In the genomic region with DNA sequence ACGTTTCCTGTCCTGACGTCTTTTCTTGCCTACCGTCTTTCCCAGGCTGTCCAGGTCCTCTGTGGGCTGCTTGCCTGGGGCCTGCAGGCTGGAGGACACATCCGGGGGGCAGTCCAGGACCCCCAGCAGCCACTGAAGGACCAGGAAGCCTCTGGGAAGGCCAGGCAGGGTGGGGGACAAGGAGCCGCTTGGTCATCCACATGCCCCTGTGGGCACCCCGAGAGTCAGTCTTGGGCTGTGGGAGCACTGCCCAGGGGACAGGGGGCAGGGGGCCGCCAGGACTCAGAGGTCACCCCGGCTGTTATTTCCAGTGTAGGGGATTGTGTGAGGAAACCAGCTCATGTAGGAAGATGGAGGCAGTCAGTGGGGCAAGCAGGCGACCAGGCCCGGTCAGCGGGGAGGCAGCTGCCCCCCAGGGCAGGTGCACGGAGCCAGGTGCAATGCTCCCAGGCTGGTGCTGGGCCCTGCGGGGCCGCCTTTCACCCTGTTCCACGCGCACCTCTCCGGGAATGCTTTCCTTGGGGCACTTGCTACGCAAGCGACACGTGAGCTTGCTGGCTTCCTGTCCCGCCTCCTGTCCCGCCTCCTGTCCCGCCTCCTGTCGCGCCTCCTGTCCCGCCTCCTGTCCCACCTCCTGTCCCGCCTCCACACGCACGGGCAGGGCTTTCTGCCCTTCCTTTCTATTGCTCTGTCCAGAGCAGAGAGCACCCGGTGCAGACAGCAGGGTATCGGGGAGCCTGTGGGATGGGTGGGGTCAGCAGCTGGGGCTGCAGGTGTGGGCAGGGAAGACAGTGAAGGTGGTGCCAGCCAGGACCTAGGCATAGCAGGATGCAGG, we compare ENCODE assay signal across 8 cellular contexts. TPM values are rescaled to one million over a fixed set of nuclear protein-coding genes. Genes with fewer than 3 reads are reported as not detected.
A peak's percentile ranks its signal among the peaks of the same experiment; 100 is the strongest.
DNase-seq lines count a peak whose midpoint lies in the region; TF ChIP-seq lines count a peak whose summit lies in the region.

No MANE protein-coding gene starts in this region.

- H3K4me2 ChIP-seq in parathyroid adenoma (ENCODE audit: low read length) = peak overlapping the region; percentile 76

- no peaks in the 10 kb centered on the region for H3K27me3 ChIP-seq in adipocyte (replicated peaks; ENCODE audit: control insufficient read depth, insufficient read depth, low read length)
- H3K27me3 ChIP-seq in cardiac muscle cell = no peaks in the 10 kb centered on the region
- H3K27me3 ChIP-seq in parathyroid adenoma (ENCODE audit: control insufficient read depth, insufficient read depth, low read length) = no peaks in the 10 kb centered on the region
- H3K27me3 ChIP-seq in thyroid gland = no peaks in the 10 kb centered on the region

- H2AFZ ChIP-seq in parathyroid adenoma = peak overlapping the region; percentile 89

- H3K9me3 ChIP-seq in adipocyte (ENCODE audit: control insufficient read depth, low read length) (no peaks in the 10 kb centered on the region), cardiac muscle cell (ENCODE audit: low read depth) (no peaks in the 10 kb centered on the region), parathyroid adenoma (ENCODE audit: control insufficient read depth, low read length) (no peaks in the 10 kb centered on the region), thyroid gland (no peaks in the 10 kb centered on the region)

- TF ChIP-seq POLR2A in thyroid gland (IDR thresholded peaks at IDR 0.05) = peak in 1 of 2 donors; percentile 56

- H3K36me3 ChIP-seq in adipocyte (ENCODE audit: control insufficient read depth, insufficient read depth, low read length, severe bottlenecking) = no peaks in the 10 kb centered on the region
- no peaks in the 10 kb centered on the region for H3K36me3 ChIP-seq in cardiac muscle cell
- H3K36me3 ChIP-seq in parathyroid adenoma (ENCODE audit: control insufficient read depth, insufficient read depth, low read length) = no peaks in the 10 kb centered on the region
- H3K36me3 ChIP-seq in thyroid gland = no peaks in the 10 kb centered on the region

- H3K79me2 ChIP-seq in parathyroid adenoma = no peaks in the 10 kb centered on the region

- 12 to 36% methylated on average over 30 to 31 of the region's 31 CpGs for whole genome bisulfite sequencing in thyroid gland, 2 donors

- H3K4me1 ChIP-seq in adipocyte (ENCODE audit: control insufficient read depth, insufficient read depth, low read length) = peaks cover 16% of the 10 kb centered on the region
- peaks cover 4% of the 10 kb centered on the region for H3K4me1 ChIP-seq in cardiac muscle cell (ENCODE audit: low read depth)
- peaks cover 6% of the 10 kb centered on the region for H3K4me1 ChIP-seq in parathyroid adenoma
- peaks cover 13% of the 10 kb centered on the region in 2 donors for H3K4me1 ChIP-seq in thyroid gland

- H3K9ac ChIP-seq in adipocyte (ENCODE audit: low read length) (peak overlapping the region; percentile 81), parathyroid adenoma (no peak overlapping the region)

- TF ChIP-seq CTCF in cardiac muscle cell (IDR thresholded peaks at IDR 0.05; ENCODE audit: low read depth, low read length) = no peak
- TF ChIP-seq CTCF in parathyroid adenoma (IDR thresholded peaks at IDR 0.05) = no peak
- no peak for TF ChIP-seq CTCF in thyroid gland (IDR thresholded peaks at IDR 0.05)

- peak overlapping the region; percentile 81 for H3K4me3 ChIP-seq in adipocyte (ENCODE audit: low read length)
- peak overlapping the region; percentile 28 for H3K4me3 ChIP-seq in cardiac muscle cell
- peak overlapping the region; percentile 41 for H3K4me3 ChIP-seq in parathyroid adenoma (ENCODE audit: low read depth, low read length)
- H3K4me3 ChIP-seq in thyroid gland (replicated peaks in 1 of 3) = peak overlapping the region in 2 of 3 donors; percentile 31 to 38

- DNase-seq in DMS114 treated with DMSO at 0.1 percent for 48 hours (lab: John Stamatoyannopoulos, UW; ENCODE audit: unreplicated experiment) = peak; percentile 50
- DNase-seq in GOT3 (lab: John Stamatoyannopoulos, UW) = peak; percentile 21
- peak; percentile 69 for DNase-seq in NCI-H1092 treated with DMSO at 0.1 percent for 48 hours (lab: John Stamatoyannopoulos, UW)
- peak; percentile 90 for DNase-seq in SW480 (ENCODE audit: low spot score)
- DNase-seq in adipocyte (ENCODE audit: low read depth) = peak; percentile 94
- peak; percentile 93 to 96 for DNase-seq in cardiac muscle cell (ENCODE audit: low read depth in 1 of 2, low spot score in 1 of 2)
- DNase-seq in thyroid gland = peak; percentile 88 to 95

- peak overlapping the region; percentile 53 for H3K27ac ChIP-seq in cardiac muscle cell
- peak overlapping the region; percentile 42 for H3K27ac ChIP-seq in parathyroid adenoma
- peak overlapping the region; percentile 26 to 50 (median 44) for H3K27ac ChIP-seq in thyroid gland

- intact Hi-C loops in thyroid gland (cut with DNase I) = loop anchor here (5.0 kb wide), 1 partner anchor 40 kb away; no protein-coding TSS in a partner anchor

RNA-seq across cellular contexts. Expression of a gene that starts 39.5 kb away (rescaled TPM):
- total RNA-seq in cardiac muscle cell (not detected in 2 replicates), thyroid gland (not detected)
- polyA plus RNA-seq in cardiac muscle cell = not detected in 2 replicates

RNA-seq across cellular contexts. Expression of a gene that starts 47.0 kb away (rescaled TPM):
- total RNA-seq in cardiac muscle cell (34.7 and 39.0 TPM in 2 replicates), thyroid gland (10 to 100 TPM; 37.1 to 74.4 (median 65.7) TPM)
- polyA plus RNA-seq in cardiac muscle cell = 58.7 and 61.8 TPM in 2 replicates

Comparison
In these comparisons a context has a peak if more than half of its experiments do, and no peak if none do; other contexts are left out.
1. Peak in every context shown above with its lines: DNase-seq, H3K4me3 ChIP-seq and H3K27ac ChIP-seq.
2. DNase-seq: peak in every context shown above with its lines; median percentile 94 in cardiac muscle cell; 94 in adipocyte; 92 in thyroid gland; 90 in SW480; 69 in NCI-H1092 treated with DMSO at 0.1 percent for 48 hours; 50 in DMS114 treated with DMSO at 0.1 percent for 48 hours; 21 in GOT3.
3. H3K4me3 ChIP-seq: peak in every context shown above with its lines; median percentile 81 in adipocyte; 41 in parathyroid adenoma; 34 in thyroid gland; 28 in cardiac muscle cell.